ENCODE assay signal across 2 cellular contexts in the genomic region with DNA sequence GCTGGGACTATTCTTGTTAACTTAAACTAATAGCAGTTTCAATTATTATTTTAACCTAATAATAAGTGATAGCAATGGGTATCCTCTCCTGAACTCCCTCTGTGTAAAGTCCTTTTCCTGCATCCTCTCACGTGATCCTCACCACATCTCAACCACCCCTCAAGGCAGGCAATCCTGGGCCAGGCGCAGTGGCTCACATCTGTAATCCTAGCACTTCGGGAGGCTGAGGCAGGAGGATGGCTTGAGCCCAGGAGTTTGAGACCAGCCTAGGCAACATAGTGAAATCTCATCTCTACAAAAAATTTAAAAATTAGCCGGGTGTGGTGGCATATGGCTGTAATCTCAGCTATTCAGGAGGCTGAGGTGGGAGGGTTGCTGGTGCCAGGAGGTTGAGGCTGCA.
TF ChIP-seq lines count a peak whose summit lies in the region.

No MANE protein-coding gene starts in this region.

TF ChIP-seq in SK-N-SH, 30 proteins besides CTCF, POLR2A, EP300 and RAD21 (continued from another document):
- TF ChIP-seq, protein P1, sequence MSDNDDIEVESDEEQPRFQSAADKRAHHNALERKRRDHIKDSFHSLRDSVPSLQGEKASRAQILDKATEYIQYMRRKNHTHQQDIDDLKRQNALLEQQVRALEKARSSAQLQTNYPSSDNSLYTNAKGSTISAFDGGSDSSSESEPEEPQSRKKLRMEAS (IDR thresholded peaks at IDR 0.05; ENCODE audit: low read depth) = no peak
- no peak for TF ChIP-seq YY1 (IDR thresholded peaks at IDR 0.05; ENCODE audit: low read depth)
- no peak for TF ChIP-seq RXRA (IDR thresholded peaks at IDR 0.05; ENCODE audit: borderline replicate concordance, low read depth)
- TF ChIP-seq, protein P2, sequence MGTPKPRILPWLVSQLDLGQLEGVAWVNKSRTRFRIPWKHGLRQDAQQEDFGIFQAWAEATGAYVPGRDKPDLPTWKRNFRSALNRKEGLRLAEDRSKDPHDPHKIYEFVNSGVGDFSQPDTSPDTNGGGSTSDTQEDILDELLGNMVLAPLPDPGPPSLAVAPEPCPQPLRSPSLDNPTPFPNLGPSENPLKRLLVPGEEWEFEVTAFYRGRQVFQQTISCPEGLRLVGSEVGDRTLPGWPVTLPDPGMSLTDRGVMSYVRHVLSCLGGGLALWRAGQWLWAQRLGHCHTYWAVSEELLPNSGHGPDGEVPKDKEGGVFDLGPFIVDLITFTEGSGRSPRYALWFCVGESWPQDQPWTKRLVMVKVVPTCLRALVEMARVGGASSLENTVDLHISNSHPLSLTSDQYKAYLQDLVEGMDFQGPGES (IDR thresholded peaks at IDR 0.05; ENCODE audit: low read depth, low read length) = no peak
- TF ChIP-seq, protein P3, sequence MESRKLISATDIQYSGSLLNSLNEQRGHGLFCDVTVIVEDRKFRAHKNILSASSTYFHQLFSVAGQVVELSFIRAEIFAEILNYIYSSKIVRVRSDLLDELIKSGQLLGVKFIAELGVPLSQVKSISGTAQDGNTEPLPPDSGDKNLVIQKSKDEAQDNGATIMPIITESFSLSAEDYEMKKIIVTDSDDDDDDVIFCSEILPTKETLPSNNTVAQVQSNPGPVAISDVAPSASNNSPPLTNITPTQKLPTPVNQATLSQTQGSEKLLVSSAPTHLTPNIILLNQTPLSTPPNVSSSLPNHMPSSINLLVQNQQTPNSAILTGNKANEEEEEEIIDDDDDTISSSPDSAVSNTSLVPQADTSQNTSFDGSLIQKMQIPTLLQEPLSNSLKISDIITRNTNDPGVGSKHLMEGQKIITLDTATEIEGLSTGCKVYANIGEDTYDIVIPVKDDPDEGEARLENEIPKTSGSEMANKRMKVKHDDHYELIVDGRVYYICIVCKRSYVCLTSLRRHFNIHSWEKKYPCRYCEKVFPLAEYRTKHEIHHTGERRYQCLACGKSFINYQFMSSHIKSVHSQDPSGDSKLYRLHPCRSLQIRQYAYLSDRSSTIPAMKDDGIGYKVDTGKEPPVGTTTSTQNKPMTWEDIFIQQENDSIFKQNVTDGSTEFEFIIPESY (IDR thresholded peaks at IDR 0.05; ENCODE audit: borderline replicate concordance, low read depth) = no peak
- no peak for TF ChIP-seq MXI1 (IDR thresholded peaks at IDR 0.05; ENCODE audit: low read depth, low read length)
- TF ChIP-seq NRF1 (IDR thresholded peaks at IDR 0.05; ENCODE audit: low read depth, low read length) = no peak
- TF ChIP-seq EZH2phosphoT487 (IDR thresholded peaks at IDR 0.05; ENCODE audit: borderline replicate concordance, low read depth) = no peak
- no peak for TF ChIP-seq TAF1 (IDR thresholded peaks at IDR 0.05; ENCODE audit: borderline replicate concordance, low read depth, low read length)
- TF ChIP-seq GATA2 (CRISPR knock-in tag; IDR thresholded peaks at IDR 0.05) = no peak
- TF ChIP-seq FOXM1 (IDR thresholded peaks at IDR 0.05; ENCODE audit: low read depth) = no peak
- TF ChIP-seq SIN3A (IDR thresholded peaks at IDR 0.05; ENCODE audit: borderline replicate concordance, low read depth, low read length) = no peak
- no peak for TF ChIP-seq FOXJ3 (CRISPR knock-in tag; IDR thresholded peaks at IDR 0.05)

TF ChIP-seq in SK-N-SH treated with all-trans-retinoic acid at 6 μM for 48 hours, 23 proteins besides CTCF, POLR2A, EP300 and RAD21 (continued from another document):
- TF ChIP-seq SNAI2 (CRISPR knock-in tag; IDR thresholded peaks at IDR 0.05) (no peak), RARB (CRISPR knock-in tag; IDR thresholded peaks at IDR 0.05) (no peak)
TF ChIP-seq in SK-N-SH treated with all-trans-retinoic acid at 6 μM for 48 hours: peak in this region for 0.
